Comparison of ENCODE assay signal across 1 cellular context in the genomic region with DNA sequence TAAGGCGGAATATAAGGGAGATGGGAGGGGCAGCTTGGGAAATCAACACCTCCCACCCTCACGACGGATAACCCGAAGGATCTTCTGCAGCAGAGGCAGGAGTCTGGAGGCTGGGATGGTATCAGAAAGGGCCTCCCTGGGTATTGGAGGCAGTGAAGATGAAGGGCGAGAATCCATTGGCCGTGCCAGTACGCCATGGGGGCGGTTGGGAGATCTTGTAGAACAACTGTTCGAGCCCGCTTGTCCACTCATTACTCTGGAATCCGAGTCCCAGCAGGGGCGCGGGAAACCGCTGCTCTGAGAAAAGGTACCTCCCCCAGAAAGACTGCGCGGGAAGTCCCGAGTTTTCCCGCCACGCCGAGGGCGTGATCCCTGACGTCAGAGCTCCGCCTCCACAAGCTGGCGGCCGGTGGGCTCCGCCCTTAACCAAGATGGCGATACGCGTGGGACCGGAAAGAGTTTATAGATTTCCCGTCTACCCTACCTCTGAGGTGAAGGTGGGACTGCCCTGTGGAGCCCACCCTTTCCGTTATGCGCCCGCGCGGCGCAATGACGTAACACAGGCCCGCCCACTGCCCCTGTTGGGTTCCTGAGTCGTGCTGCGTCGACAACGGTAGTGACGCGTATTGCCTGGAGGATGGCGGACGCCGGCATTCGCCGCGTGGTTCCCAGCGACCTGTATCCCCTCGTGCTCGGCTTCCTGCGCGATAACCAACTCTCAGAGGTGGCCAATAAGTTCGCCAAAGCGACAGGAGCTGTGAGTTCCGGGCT.
A peak's percentile ranks its signal among the peaks of the same experiment; 100 is the strongest.
TF ChIP-seq lines count a peak whose summit lies in the region.

A gene (plus strand): TSS at position 616 of the 771 bp plus-strand sequence. CDS start 22 bp downstream, at position 638.

TF ChIP-seq in HepG2, 621 proteins besides CTCF, POLR2A, EP300 and RAD21 (continued from another document and continues in another):
- TF ChIP-seq, protein P1, sequence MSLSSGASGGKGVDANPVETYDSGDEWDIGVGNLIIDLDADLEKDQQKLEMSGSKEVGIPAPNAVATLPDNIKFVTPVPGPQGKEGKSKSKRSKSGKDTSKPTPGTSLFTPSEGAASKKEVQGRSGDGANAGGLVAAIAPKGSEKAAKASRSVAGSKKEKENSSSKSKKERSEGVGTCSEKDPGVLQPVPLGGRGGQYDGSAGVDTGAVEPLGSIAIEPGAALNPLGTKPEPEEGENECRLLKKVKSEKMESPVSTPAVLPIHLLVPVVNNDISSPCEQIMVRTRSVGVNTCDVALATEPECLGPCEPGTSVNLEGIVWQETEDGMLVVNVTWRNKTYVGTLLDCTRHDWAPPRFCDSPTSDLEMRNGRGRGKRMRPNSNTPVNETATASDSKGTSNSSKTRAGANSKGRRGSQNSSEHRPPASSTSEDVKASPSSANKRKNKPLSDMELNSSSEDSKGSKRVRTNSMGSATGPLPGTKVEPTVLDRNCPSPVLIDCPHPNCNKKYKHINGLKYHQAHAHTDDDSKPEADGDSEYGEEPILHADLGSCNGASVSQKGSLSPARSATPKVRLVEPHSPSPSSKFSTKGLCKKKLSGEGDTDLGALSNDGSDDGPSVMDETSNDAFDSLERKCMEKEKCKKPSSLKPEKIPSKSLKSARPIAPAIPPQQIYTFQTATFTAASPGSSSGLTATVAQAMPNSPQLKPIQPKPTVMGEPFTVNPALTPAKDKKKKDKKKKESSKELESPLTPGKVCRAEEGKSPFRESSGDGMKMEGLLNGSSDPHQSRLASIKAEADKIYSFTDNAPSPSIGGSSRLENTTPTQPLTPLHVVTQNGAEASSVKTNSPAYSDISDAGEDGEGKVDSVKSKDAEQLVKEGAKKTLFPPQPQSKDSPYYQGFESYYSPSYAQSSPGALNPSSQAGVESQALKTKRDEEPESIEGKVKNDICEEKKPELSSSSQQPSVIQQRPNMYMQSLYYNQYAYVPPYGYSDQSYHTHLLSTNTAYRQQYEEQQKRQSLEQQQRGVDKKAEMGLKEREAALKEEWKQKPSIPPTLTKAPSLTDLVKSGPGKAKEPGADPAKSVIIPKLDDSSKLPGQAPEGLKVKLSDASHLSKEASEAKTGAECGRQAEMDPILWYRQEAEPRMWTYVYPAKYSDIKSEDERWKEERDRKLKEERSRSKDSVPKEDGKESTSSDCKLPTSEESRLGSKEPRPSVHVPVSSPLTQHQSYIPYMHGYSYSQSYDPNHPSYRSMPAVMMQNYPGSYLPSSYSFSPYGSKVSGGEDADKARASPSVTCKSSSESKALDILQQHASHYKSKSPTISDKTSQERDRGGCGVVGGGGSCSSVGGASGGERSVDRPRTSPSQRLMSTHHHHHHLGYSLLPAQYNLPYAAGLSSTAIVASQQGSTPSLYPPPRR (CRISPR knock-in tag; IDR thresholded peaks at IDR 0.05; ENCODE audit: borderline replicate concordance) = no peak; the same call in 1 of the 2 replicates
- TF ChIP-seq ZNF543 (CRISPR knock-in tag; IDR thresholded peaks at IDR 0.05) (peak; percentile 52), MIER2 (CRISPR knock-in tag; IDR thresholded peaks at IDR 0.05) (peak; percentile 52; the same call in 1 of the 2 replicates), ZNF382 (CRISPR knock-in tag; IDR thresholded peaks at IDR 0.05; ENCODE audit: borderline replicate concordance) (no peak), HOXA5 (CRISPR knock-in tag; IDR thresholded peaks at IDR 0.05) (peak; percentile 82), ARHGAP35 (CRISPR knock-in tag; IDR thresholded peaks at IDR 0.05; ENCODE audit: borderline replicate concordance) (peak; percentile 28; the same call in 1 of the 2 replicates), MYNN (CRISPR knock-in tag; IDR thresholded peaks at IDR 0.05; ENCODE audit: low read depth) (peak; percentile 65; the same call in 1 of the 2 replicates), PLRG1 (conservative IDR thresholded peaks at IDR 0.05) (no peak), TOPORS (CRISPR knock-in tag; IDR thresholded peaks at IDR 0.05) (peak; percentile 98), MIXL1 (CRISPR knock-in tag; IDR thresholded peaks at IDR 0.05) (peak; percentile 18; the same call in 1 of the 2 replicates), ZNF660 (CRISPR knock-in tag; IDR thresholded peaks at IDR 0.05; ENCODE audit: borderline replicate concordance, low read depth) (no peak), SALL2 (CRISPR knock-in tag; IDR thresholded peaks at IDR 0.05) (peak; percentile 91)
- TF ChIP-seq, protein P2, sequence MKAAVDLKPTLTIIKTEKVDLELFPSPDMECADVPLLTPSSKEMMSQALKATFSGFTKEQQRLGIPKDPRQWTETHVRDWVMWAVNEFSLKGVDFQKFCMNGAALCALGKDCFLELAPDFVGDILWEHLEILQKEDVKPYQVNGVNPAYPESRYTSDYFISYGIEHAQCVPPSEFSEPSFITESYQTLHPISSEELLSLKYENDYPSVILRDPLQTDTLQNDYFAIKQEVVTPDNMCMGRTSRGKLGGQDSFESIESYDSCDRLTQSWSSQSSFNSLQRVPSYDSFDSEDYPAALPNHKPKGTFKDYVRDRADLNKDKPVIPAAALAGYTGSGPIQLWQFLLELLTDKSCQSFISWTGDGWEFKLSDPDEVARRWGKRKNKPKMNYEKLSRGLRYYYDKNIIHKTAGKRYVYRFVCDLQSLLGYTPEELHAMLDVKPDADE (CRISPR knock-in tag; IDR thresholded peaks at IDR 0.05) = peak; percentile 74; the same call in 1 of the 2 replicates
- TF ChIP-seq, protein P3, sequence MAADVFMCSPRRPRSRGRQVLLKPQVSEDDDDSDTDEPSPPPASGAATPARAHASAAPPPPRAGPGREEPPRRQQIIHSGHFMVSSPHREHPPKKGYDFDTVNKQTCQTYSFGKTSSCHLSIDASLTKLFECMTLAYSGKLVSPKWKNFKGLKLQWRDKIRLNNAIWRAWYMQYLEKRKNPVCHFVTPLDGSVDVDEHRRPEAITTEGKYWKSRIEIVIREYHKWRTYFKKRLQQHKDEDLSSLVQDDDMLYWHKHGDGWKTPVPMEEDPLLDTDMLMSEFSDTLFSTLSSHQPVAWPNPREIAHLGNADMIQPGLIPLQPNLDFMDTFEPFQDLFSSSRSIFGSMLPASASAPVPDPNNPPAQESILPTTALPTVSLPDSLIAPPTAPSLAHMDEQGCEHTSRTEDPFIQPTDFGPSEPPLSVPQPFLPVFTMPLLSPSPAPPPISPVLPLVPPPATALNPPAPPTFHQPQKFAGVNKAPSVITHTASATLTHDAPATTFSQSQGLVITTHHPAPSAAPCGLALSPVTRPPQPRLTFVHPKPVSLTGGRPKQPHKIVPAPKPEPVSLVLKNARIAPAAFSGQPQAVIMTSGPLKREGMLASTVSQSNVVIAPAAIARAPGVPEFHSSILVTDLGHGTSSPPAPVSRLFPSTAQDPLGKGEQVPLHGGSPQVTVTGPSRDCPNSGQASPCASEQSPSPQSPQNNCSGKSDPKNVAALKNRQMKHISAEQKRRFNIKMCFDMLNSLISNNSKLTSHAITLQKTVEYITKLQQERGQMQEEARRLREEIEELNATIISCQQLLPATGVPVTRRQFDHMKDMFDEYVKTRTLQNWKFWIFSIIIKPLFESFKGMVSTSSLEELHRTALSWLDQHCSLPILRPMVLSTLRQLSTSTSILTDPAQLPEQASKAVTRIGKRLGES (CRISPR knock-in tag; IDR thresholded peaks at IDR 0.05; ENCODE audit: borderline replicate concordance) = no peak
- TF ChIP-seq, protein P4, sequence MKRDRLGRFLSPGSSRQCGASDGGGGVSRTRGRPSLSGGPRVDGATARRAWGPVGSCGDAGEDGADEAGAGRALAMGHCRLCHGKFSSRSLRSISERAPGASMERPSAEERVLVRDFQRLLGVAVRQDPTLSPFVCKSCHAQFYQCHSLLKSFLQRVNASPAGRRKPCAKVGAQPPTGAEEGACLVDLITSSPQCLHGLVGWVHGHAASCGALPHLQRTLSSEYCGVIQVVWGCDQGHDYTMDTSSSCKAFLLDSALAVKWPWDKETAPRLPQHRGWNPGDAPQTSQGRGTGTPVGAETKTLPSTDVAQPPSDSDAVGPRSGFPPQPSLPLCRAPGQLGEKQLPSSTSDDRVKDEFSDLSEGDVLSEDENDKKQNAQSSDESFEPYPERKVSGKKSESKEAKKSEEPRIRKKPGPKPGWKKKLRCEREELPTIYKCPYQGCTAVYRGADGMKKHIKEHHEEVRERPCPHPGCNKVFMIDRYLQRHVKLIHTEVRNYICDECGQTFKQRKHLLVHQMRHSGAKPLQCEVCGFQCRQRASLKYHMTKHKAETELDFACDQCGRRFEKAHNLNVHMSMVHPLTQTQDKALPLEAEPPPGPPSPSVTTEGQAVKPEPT (CRISPR knock-in tag; IDR thresholded peaks at IDR 0.05; ENCODE audit: low read depth) = no peak
- TF ChIP-seq, protein P5, sequence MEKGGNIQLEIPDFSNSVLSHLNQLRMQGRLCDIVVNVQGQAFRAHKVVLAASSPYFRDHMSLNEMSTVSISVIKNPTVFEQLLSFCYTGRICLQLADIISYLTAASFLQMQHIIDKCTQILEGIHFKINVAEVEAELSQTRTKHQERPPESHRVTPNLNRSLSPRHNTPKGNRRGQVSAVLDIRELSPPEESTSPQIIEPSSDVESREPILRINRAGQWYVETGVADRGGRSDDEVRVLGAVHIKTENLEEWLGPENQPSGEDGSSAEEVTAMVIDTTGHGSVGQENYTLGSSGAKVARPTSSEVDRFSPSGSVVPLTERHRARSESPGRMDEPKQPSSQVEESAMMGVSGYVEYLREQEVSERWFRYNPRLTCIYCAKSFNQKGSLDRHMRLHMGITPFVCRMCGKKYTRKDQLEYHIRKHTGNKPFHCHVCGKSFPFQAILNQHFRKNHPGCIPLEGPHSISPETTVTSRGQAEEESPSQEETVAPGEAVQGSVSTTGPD (CRISPR knock-in tag; IDR thresholded peaks at IDR 0.05) = no peak
- TF ChIP-seq, protein P6, sequence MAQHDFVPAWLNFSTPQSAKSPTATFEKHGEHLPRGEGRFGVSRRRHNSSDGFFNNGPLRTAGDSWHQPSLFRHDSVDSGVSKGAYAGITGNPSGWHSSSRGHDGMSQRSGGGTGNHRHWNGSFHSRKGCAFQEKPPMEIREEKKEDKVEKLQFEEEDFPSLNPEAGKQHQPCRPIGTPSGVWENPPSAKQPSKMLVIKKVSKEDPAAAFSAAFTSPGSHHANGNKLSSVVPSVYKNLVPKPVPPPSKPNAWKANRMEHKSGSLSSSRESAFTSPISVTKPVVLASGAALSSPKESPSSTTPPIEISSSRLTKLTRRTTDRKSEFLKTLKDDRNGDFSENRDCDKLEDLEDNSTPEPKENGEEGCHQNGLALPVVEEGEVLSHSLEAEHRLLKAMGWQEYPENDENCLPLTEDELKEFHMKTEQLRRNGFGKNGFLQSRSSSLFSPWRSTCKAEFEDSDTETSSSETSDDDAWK (CRISPR knock-in tag; IDR thresholded peaks at IDR 0.05) = no peak
- TF ChIP-seq, protein P7, sequence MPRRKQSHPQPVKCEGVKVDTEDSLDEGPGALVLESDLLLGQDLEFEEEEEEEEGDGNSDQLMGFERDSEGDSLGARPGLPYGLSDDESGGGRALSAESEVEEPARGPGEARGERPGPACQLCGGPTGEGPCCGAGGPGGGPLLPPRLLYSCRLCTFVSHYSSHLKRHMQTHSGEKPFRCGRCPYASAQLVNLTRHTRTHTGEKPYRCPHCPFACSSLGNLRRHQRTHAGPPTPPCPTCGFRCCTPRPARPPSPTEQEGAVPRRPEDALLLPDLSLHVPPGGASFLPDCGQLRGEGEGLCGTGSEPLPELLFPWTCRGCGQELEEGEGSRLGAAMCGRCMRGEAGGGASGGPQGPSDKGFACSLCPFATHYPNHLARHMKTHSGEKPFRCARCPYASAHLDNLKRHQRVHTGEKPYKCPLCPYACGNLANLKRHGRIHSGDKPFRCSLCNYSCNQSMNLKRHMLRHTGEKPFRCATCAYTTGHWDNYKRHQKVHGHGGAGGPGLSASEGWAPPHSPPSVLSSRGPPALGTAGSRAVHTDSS (CRISPR knock-in tag; conservative IDR thresholded peaks at IDR 0.05) = no peak
- TF ChIP-seq, protein P8, sequence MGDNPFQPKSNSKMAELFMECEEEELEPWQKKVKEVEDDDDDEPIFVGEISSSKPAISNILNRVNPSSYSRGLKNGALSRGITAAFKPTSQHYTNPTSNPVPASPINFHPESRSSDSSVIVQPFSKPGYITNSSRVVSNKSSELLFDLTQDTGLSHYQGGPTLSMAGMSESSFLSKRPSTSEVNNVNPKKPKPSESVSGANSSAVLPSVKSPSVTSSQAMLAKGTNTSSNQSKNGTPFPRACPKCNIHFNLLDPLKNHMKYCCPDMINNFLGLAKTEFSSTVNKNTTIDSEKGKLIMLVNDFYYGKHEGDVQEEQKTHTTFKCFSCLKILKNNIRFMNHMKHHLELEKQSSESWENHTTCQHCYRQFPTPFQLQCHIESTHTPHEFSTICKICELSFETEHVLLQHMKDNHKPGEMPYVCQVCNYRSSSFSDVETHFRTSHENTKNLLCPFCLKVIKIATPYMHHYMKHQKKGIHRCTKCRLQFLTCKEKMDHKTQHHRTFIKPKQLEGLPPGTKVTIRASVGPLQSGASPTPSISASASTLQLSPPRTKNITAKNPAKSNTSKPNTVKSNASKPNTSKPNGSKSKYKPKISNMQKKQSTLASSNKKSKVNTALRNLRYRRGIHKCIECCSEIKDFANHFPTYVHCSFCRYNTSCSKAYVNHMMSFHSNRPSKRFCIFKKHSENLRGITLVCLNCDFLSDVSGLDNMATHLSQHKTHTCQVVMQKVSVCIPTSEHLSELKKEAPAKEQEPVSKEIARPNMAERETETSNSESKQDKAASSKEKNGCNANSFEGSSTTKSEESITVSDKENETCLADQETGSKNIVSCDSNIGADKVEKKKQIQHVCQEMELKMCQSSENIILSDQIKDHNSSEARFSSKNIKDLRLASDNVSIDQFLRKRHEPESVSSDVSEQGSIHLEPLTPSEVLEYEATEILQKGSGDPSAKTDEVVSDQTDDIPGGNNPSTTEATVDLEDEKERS (CRISPR knock-in tag; IDR thresholded peaks at IDR 0.05) = 0 out of 2 replicates have a peak, but pooled peaks have one; percentile 17
- TF ChIP-seq, protein P9, sequence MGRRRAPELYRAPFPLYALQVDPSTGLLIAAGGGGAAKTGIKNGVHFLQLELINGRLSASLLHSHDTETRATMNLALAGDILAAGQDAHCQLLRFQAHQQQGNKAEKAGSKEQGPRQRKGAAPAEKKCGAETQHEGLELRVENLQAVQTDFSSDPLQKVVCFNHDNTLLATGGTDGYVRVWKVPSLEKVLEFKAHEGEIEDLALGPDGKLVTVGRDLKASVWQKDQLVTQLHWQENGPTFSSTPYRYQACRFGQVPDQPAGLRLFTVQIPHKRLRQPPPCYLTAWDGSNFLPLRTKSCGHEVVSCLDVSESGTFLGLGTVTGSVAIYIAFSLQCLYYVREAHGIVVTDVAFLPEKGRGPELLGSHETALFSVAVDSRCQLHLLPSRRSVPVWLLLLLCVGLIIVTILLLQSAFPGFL (CRISPR knock-in tag; IDR thresholded peaks at IDR 0.05) = 0 out of 2 replicates have a peak, but pooled peaks have one; percentile 61
